In the genomic region with DNA sequence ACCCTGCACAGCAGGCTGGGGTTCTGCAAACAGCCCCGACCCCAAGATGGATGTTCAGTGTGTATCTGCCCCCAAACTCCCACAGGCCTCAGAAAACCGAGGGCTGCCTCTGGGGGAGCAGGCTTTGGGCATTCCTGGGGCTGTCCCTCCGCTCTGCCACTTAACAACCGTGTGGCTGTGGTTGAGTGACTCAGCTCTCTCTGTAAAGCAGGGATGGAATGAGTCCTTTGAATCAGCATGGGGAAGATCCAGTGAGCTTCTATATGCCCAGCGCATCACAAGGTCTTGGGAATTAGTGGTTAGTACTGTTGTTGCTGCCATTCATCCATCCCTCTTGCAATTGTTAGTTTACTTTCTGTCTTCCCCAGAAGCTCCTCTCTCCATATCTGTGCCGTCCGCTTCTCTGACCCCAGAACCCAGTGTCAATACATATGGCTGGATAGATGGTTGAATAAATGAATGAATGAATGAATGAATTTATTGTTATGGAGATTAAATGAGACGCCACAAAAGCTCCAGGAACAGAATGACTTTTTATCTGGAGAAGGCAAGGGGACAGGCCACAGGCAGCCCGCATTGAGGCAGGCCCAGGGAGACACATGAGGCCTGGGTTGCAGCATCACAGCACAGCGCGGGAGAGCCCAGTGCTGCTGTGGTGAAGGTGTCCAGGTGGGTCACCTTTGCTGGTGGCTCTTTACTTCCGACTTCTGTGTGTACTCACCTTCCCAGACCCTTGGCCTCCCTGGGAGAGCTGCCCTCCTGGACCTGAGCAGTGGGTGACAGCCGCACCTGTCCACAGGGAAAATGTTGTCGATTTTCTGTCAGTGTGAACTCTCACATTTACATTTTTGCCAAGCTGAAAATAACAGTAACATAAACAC, we compare ENCODE assay signal across 10 cellular contexts.
DNase-seq lines count a peak whose midpoint lies in the region; ATAC-seq and TF ChIP-seq lines count a peak whose summit lies in the region.
"Had no signal": no experiment of that assay in that cellular context is flagged by ENCODE, and none has a peak within 500 bp of the region (broad histone marks: within the 10 kb centered on the region; RNA-seq: fewer than 3 reads in every experiment).

No MANE protein-coding gene starts in this region.

- H3K4me3 ChIP-seq in epithelial cell of esophagus (ENCODE audit: low read length) (no peak overlapping the region), psoas muscle (no peak overlapping the region)

- WGBS in psoas muscle, 3 donors = 80 to 84% (median 81%) methylated on average over 14 of the region's 14 CpGs

- no peak overlapping the region for H3K27ac ChIP-seq in psoas muscle

- ATAC-seq in GM18907 (IDR thresholded peaks at IDR 0.05; ENCODE audit: unreplicated experiment) (no peak), HG03520 (IDR thresholded peaks at IDR 0.05; ENCODE audit: unreplicated experiment) (no peak), psoas muscle (no peak)

- H3K36me3 ChIP-seq in psoas muscle (ENCODE audit: insufficient read depth in 1 of 2, low read depth in 1 of 2) = no peaks in the 10 kb centered on the region

- peaks cover 0 to 2% (median 0%) of the 10 kb centered on the region in 3 donors for H3K27me3 ChIP-seq in psoas muscle (ENCODE audit: insufficient read depth in 3 of 3, low read length in 2 of 3)

- peak; percentile 95 for DNase-seq in ELR (ENCODE audit: low read depth)
- DNase-seq in MV-4-11 (lab: John Stamatoyannopoulos, UW) = peak; percentile 40
- peak; percentile 88 for DNase-seq in epithelial cell of esophagus (ENCODE audit: low read depth)
- DNase-seq in renal cortical epithelial cell (ENCODE audit: low read depth) = peak; percentile 80
- DNase-seq in psoas muscle = no peak
- DNase-seq in NOMO-1 treated with DMSO at 0.1 percent for 48 hours (lab: John Stamatoyannopoulos, UW; ENCODE audit: unreplicated experiment) = no peak
- DNase-seq: NCI-H345; stimulated activated CD4-positive, alpha-beta T cell treated with anti-CD3 and anti-CD28 coated beads, Interleukin-12 subunit alpha, Interleukin-12 subunit beta, amount 100 ng/mL, for 4 hours had no signal

- no peaks in the 10 kb centered on the region for H3K9me3 ChIP-seq in psoas muscle

- TF ChIP-seq CTCF in epithelial cell of esophagus (IDR thresholded peaks at IDR 0.05; ENCODE audit: insufficient read depth, low read depth, low read length, missing control alignments) (no peak), psoas muscle (IDR thresholded peaks at IDR 0.05) (no peak)

- intact Hi-C loops in psoas muscle (cut with DNase I) = no loop called here

- peaks cover 7% of the 10 kb centered on the region for H3K4me1 ChIP-seq in psoas muscle

Comparison
In these comparisons a context has a peak if more than half of its experiments do, and no peak if none do; other contexts are left out.
1. DNase-seq: peak in ELR (single experiment), MV-4-11 (single experiment), epithelial cell of esophagus (single experiment) and renal cortical epithelial cell (single experiment); none in psoas muscle (0 of 2) and NOMO-1 treated with DMSO at 0.1 percent for 48 hours (single experiment).